In genomic region chr20:46648903-46649649, GRCh38 we compare ENCODE assay signal across 16 cellular contexts. TPM values are rescaled to one million over a fixed set of nuclear protein-coding genes. Genes with fewer than 3 reads are reported as not detected.
DNase-seq lines count a peak whose midpoint lies in the region; ATAC-seq, FAIRE-seq and TF ChIP-seq lines count a peak whose summit lies in the region.
"Had no signal": no experiment of that assay in that cellular context is flagged by ENCODE, and none has a peak within 500 bp of the region (broad histone marks: within the 10 kb centered on the region; RNA-seq: fewer than 3 reads in every experiment).

No MANE protein-coding gene starts in this region.

- H3K4me3 ChIP-seq in WERI-Rb-1 (ENCODE audit: low read depth, low read length) (peak overlapping the region; percentile 22), HepG2 (replicated peaks in 1 of 3; ENCODE audit: insufficient read depth in 1 of 3, low read depth in 2 of 3, low read length in 3 of 3) (peak overlapping the region in 2 of 3 experiments; percentile 64 to 83; a peak in 4 of 6 replicates)
- H3K4me3 ChIP-seq: upper lobe of right lung had no signal

- peak; percentile 61 for ATAC-seq in HepG2
- ATAC-seq in HG03139 (IDR thresholded peaks at IDR 0.05; ENCODE audit: unreplicated experiment), result no peak
- ATAC-seq in HG03342 (IDR thresholded peaks at IDR 0.05; ENCODE audit: unreplicated experiment), result no peak
- ATAC-seq: upper lobe of right lung had no signal

- no peak for TF ChIP-seq POLR2A in HepG2 (IDR thresholded peaks at IDR 0.05; ENCODE audit: insufficient read depth in 1 of 2, low read depth in 2 of 2, low read length in 2 of 2)

- in situ Hi-C loops in HepG2 (cut with HindIII; ENCODE audit: extremely low pct_ligation_motif_present, low pct_unique_long_range_greater_than_20kb), result loop anchor here (5.0 kb wide), 1 partner anchor 33 kb away; no protein-coding TSS in a partner anchor

- no peaks in the 10 kb centered on the region for H3K36me3 ChIP-seq in WERI-Rb-1
- peaks cover 0 to 1% of the 10 kb centered on the region in 2 experiments; a peak in 2 of 5 replicates for H3K36me3 ChIP-seq in HepG2 (replicated peaks in 1 of 2; ENCODE audit: control insufficient read depth in 1 of 2, insufficient read depth in 2 of 2, low read length in 2 of 2)
- H3K36me3 ChIP-seq: upper lobe of right lung had no signal

- no peak overlapping the region for H2AFZ ChIP-seq in HepG2 (ENCODE audit: low read length)

- H3K27me3 ChIP-seq in WERI-Rb-1 (ENCODE audit: insufficient read depth, low read depth, severe bottlenecking) (no peaks in the 10 kb centered on the region), HepG2 (ENCODE audit: control insufficient read depth in 1 of 2, insufficient read depth in 2 of 2, low read length in 2 of 2) (no peaks in the 10 kb centered on the region)

- peaks cover 38% of the 10 kb centered on the region for H3K79me2 ChIP-seq in HepG2 (ENCODE audit: insufficient read depth, low read length)

- H3K9me3 ChIP-seq in WERI-Rb-1 (ENCODE audit: severe bottlenecking), result no peaks in the 10 kb centered on the region
- H3K9me3 ChIP-seq in HepG2 (ENCODE audit: low read length), result no peaks in the 10 kb centered on the region
- H3K9me3 ChIP-seq: upper lobe of right lung had no signal

- POLR2A ChIA-PET in HepG2 (lab: Yijun Ruan, JAX), result interaction anchor here (0.6 to 7.6 kb wide), 16 partner anchors 11 to 809 kb away, joined by 3 to 72 read pairs (median 9); partner anchors contain the start of gene TP53RK

- DNase-seq in ELF-1 (ENCODE audit: low read depth, low spot score) (peak; percentile 26), NCI-H146 (lab: John Stamatoyannopoulos, UW) (peak; percentile 74), WERI-Rb-1 (peak; percentile 80), HepG2 (ENCODE audit: low spot score) (peak; percentile 68), COR-L47 (lab: John Stamatoyannopoulos, UW) (no peak), NCI-H1417 (lab: John Stamatoyannopoulos, UW) (no peak)
- DNase-seq: activated CD4-positive, alpha-beta memory T cell treated with anti-CD3 and anti-CD28 coated beads for 36 hours; activated T-cell treated with anti-CD3 and anti-CD28 coated beads, Interleukin-2, amount 50 U/mL, for 48 hours; central memory CD4-positive, alpha-beta T cell; mesenchymal stem cell; NCI-H1048; stimulated activated CD4-positive, alpha-beta T cell treated with anti-CD3 and anti-CD28 coated beads, Interleukin-4, amount 100 ng/mL, for 4 hours; T-helper 9 cell; upper lobe of right lung had no signal

- intact Hi-C loops in HepG2 (cut with micrococcal nuclease; ENCODE audit: unreplicated experiment), result no loop called here

- peak overlapping the region; percentile 84 for H3K4me2 ChIP-seq in HepG2 (ENCODE audit: low read depth, low read length)

- TF ChIP-seq EP300 in HepG2 (IDR thresholded peaks at IDR 0.05; ENCODE audit: low read depth in 2 of 2, low read length in 2 of 2), result no peak
- no peak for TF ChIP-seq EP300 in HepG2 (CRISPR knock-in tag; IDR thresholded peaks at IDR 0.05; ENCODE audit: borderline replicate concordance)

- 75% methylated on average over 8 of the region's 8 CpGs for WGBS in HepG2 (ENCODE audit: low lambda C conversion rate)

- H3K27ac ChIP-seq in WERI-Rb-1 (peak overlapping the region; percentile 82), HepG2 (ENCODE audit: extremely low read length, insufficient read depth, low read length) (peak overlapping the region; percentile 72)
- H3K27ac ChIP-seq: upper lobe of right lung had no signal

- peak; percentile 49 for TF ChIP-seq CTCF in WERI-Rb-1 (IDR thresholded peaks at IDR 0.05; ENCODE audit: low read depth, low read length)
- TF ChIP-seq CTCF in HepG2 (CRISPR knock-in tag; IDR thresholded peaks at IDR 0.05), result no peak

- TF ChIP-seq RAD21 in HepG2 (CRISPR knock-in tag; IDR thresholded peaks at IDR 0.05), result peak; percentile 17; the same call in 1 of the 2 replicates

- CTCF ChIA-PET in HepG2 (lab: Yijun Ruan, JAX; ENCODE audit: low intra/inter-chr PET ratio, low total read pairs), result interaction anchor here (1.4 to 3.9 kb wide), 2 partner anchors 32 to 87 kb away, joined by 3 to 20 read pairs; no protein-coding TSS in a partner anchor

- no peak for FAIRE-seq in HepG2 (lab: Jason Lieb, UNC)

- BruUV-seq in HepG2 (replicated peaks; lab: Mats Ljungman, UMichigan), result no TSS peak

- H3K9ac ChIP-seq in HepG2 (ENCODE audit: insufficient read depth, low read depth, low read length), result peak overlapping the region; percentile 27; the same call in 1 of the 2 replicates

- no peaks in the 10 kb centered on the region for H4K20me1 ChIP-seq in HepG2 (ENCODE audit: insufficient read depth, low read length)

- peaks cover 87% of the 10 kb centered on the region for H3K4me1 ChIP-seq in HepG2 (ENCODE audit: insufficient read depth, low read length)
- H3K4me1 ChIP-seq: upper lobe of right lung had no signal

TF ChIP-seq in HepG2, 621 proteins besides CTCF, POLR2A, EP300 and RAD21 (continues in another document):
- TF ChIP-seq THAP11 (CRISPR knock-in tag; IDR thresholded peaks at IDR 0.05) (0 out of 2 replicates have a peak, but pooled peaks have one; percentile 2), THAP7 (CRISPR knock-in tag; IDR thresholded peaks at IDR 0.05) (no peak), KMT2B (CRISPR knock-in tag; IDR thresholded peaks at IDR 0.05) (no peak), ZNF563 (CRISPR knock-in tag; IDR thresholded peaks at IDR 0.05) (no peak), HOXA3 (CRISPR knock-in tag; IDR thresholded peaks at IDR 0.05) (0 out of 2 replicates have a peak, but pooled peaks have one; percentile 26)

RNA-seq across cellular contexts. Expression of gene SLC13A3, which starts 2.2 kb away (rescaled TPM):
- total RNA-seq in HepG2 (2016; rRNA removed; fragmentation: Illumina TruSeq; extraction: Trizol), result 27.9 and 66.5 TPM in 2 replicates
- 23.8 and 30.4 TPM in 2 replicates for total RNA-seq in HepG2 (2016; cell fraction: cytosol; rRNA removed; fragmentation: Illumina TruSeq; extraction: Trizol; ENCODE audit: low read depth)
- total RNA-seq in HepG2 (2016; cell fraction: insoluble cytoplasmic fraction; rRNA removed; fragmentation: Illumina TruSeq; extraction: Trizol), result 29.2 and 65.4 TPM in 2 replicates
- 25.6 and 35.7 TPM in 2 replicates for total RNA-seq in HepG2 (2016; cell fraction: membrane; rRNA removed; fragmentation: Illumina TruSeq; extraction: Trizol)
- total RNA-seq in HepG2 (2016; cell fraction: nucleus; rRNA removed; fragmentation: Illumina TruSeq; extraction: Trizol), result 59.9 and 65.1 TPM in 2 replicates
- 63.3 and 76.0 TPM in 2 replicates for polyA plus RNA-seq in HepG2 (2011; rRNA removed)
- polyA plus RNA-seq in HepG2 (2011; cell fraction: cytosol; rRNA removed), result 40.8 and 74.9 TPM in 2 replicates
- polyA plus RNA-seq in HepG2 (2011; cell fraction: nucleus; rRNA removed), result 88.1 and 138 TPM in 2 replicates
- polyA plus RNA-seq in HepG2 (2012), result 42.2 and 59.1 TPM in 2 replicates
- 25.1 and 35.1 TPM in 2 replicates for polyA plus RNA-seq in HepG2 (2016; cell fraction: cytosol; fragmentation: Illumina TruSeq; extraction: Trizol; ENCODE audit: low read depth)
- 30.5 and 31.8 TPM in 2 replicates for polyA plus RNA-seq in HepG2 (2016; cell fraction: insoluble cytoplasmic fraction; fragmentation: Illumina TruSeq; extraction: Trizol; ENCODE audit: low read depth)
- 24.6 and 30.2 TPM in 2 replicates for polyA plus RNA-seq in HepG2 (2016; cell fraction: membrane; fragmentation: Illumina TruSeq; extraction: Trizol; ENCODE audit: low read depth)
- 99.0 and 99.2 TPM in 2 replicates for polyA plus RNA-seq in HepG2 (2016; cell fraction: nucleus; fragmentation: Illumina TruSeq; extraction: Trizol; ENCODE audit: insufficient read depth, low read depth)
- polyA minus RNA-seq in HepG2 (2011; rRNA and poly(A)+ RNA removed; ENCODE audit: low replicate concordance), result 0.42 and 193 TPM in 2 replicates
- polyA minus RNA-seq in HepG2 (2011; cell fraction: cytosol; rRNA and poly(A)+ RNA removed), result 32.3 and 43.5 TPM in 2 replicates
- polyA minus RNA-seq in HepG2 (2011; cell fraction: nucleus; rRNA and poly(A)+ RNA removed), result 50.4 and 63.9 TPM in 2 replicates

RNA-seq across cellular contexts. Expression of gene TP53RK, which starts 40.2 kb away (rescaled TPM):
- 25.5 and 31.0 TPM in 2 replicates for total RNA-seq in HepG2 (2016; rRNA removed; fragmentation: Illumina TruSeq; extraction: Trizol)
- 5.6 and 7.0 TPM in 2 replicates for total RNA-seq in HepG2 (2016; cell fraction: cytosol; rRNA removed; fragmentation: Illumina TruSeq; extraction: Trizol; ENCODE audit: low read depth)
- total RNA-seq in HepG2 (2016; cell fraction: insoluble cytoplasmic fraction; rRNA removed; fragmentation: Illumina TruSeq; extraction: Trizol), result 26.0 and 33.1 TPM in 2 replicates
- total RNA-seq in HepG2 (2016; cell fraction: membrane; rRNA removed; fragmentation: Illumina TruSeq; extraction: Trizol), result 12.6 and 14.4 TPM in 2 replicates
- 15.4 and 17.9 TPM in 2 replicates for total RNA-seq in HepG2 (2016; cell fraction: nucleus; rRNA removed; fragmentation: Illumina TruSeq; extraction: Trizol)
- 11.3 and 12.9 TPM in 2 replicates for polyA plus RNA-seq in HepG2 (2011; rRNA removed)
- polyA plus RNA-seq in HepG2 (2011; cell fraction: cytosol; rRNA removed), result 9.0 and 10.2 TPM in 2 replicates
- polyA plus RNA-seq in HepG2 (2011; cell fraction: nucleus; rRNA removed), result 4.4 and 5.3 TPM in 2 replicates
- polyA plus RNA-seq in HepG2 (2012), result 10.7 and 12.3 TPM in 2 replicates
- 3.9 and 4.7 TPM in 2 replicates for polyA plus RNA-seq in HepG2 (2016; cell fraction: cytosol; fragmentation: Illumina TruSeq; extraction: Trizol; ENCODE audit: low read depth)
- 28.1 and 30.7 TPM in 2 replicates for polyA plus RNA-seq in HepG2 (2016; cell fraction: insoluble cytoplasmic fraction; fragmentation: Illumina TruSeq; extraction: Trizol; ENCODE audit: low read depth)
- polyA plus RNA-seq in HepG2 (2016; cell fraction: membrane; fragmentation: Illumina TruSeq; extraction: Trizol; ENCODE audit: low read depth), result 7.3 and 9.0 TPM in 2 replicates
- polyA plus RNA-seq in HepG2 (2016; cell fraction: nucleus; fragmentation: Illumina TruSeq; extraction: Trizol; ENCODE audit: insufficient read depth, low read depth), result 18.2 and 18.6 TPM in 2 replicates
- polyA minus RNA-seq in HepG2 (2011; rRNA and poly(A)+ RNA removed; ENCODE audit: low replicate concordance), result 9.2 and 11.2 TPM in 2 replicates
- 10.6 and 11.6 TPM in 2 replicates for polyA minus RNA-seq in HepG2 (2011; cell fraction: cytosol; rRNA and poly(A)+ RNA removed)
- 12.6 and 13.1 TPM in 2 replicates for polyA minus RNA-seq in HepG2 (2011; cell fraction: nucleus; rRNA and poly(A)+ RNA removed)

Comparison
In these comparisons a context has a peak if more than half of its experiments do, and no peak if none do; other contexts are left out.
1. DNase-seq: peak in ELF-1 (single experiment), NCI-H146 (single experiment), WERI-Rb-1 (single experiment) and HepG2 (single experiment); none in COR-L47 (single experiment) and NCI-H1417 (0 of 3).